ENCODE assay signal across 9 cellular contexts in the genomic region with DNA sequence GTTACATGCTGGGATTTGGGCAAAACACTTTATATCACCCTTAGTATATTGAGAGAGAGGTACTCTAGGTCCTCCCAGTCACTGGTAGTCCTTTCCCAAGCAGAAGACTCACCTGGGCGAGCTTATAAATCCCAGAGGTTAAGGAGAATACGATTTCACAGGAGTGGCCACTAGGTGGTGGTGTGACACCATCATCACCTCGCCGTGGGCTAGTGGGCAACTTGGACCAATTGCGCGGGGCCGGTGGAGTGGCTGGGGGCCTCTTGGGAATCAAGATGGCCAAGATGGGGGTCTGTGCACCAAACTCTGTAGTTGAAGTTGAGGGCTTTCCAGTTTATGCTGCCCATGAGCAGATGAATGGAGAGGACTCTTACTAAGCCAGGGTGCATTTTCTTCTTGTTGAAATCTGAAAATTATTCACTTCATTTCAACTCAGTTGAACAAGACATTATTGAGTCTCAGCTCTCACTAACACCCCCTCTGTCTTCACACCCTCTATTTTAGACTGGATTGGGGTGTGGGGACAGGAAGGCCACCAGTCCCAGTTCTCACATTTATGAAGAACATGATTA. TPM values are rescaled to one million over a fixed set of nuclear protein-coding genes. Genes with fewer than 3 reads are reported as not detected.
DNase-seq lines count a peak whose midpoint lies in the region; ATAC-seq and TF ChIP-seq lines count a peak whose summit lies in the region.
"Had no signal": no experiment of that assay in that cellular context is flagged by ENCODE, and none has a peak within 500 bp of the region (broad histone marks: within the 10 kb centered on the region; RNA-seq: fewer than 3 reads in every experiment).

No MANE protein-coding gene starts in this region.

- no peak overlapping the region for H3K23ac ChIP-seq in IMR-90 (ENCODE audit: low read depth, low read length)

- H4K5ac ChIP-seq in IMR-90 (ENCODE audit: low read depth, low read length) = no peak overlapping the region

- no peak overlapping the region for H3K27ac ChIP-seq in IMR-90 (ENCODE audit: insufficient read depth, low read length)

- no peak overlapping the region for H4K91ac ChIP-seq in IMR-90 (ENCODE audit: insufficient read depth, low read depth, low read length)

- POLR2A ChIA-PET in IMR-90 (lab: Charles Lee; ENCODE audit: unreplicated experiment) = no interaction called here

- H3K56ac ChIP-seq in IMR-90 (ENCODE audit: extremely low read depth, insufficient read depth, low read length) = no peak overlapping the region

- no peak overlapping the region for H3K18ac ChIP-seq in IMR-90 (ENCODE audit: low read depth, low read length)

- no peaks in the 10 kb centered on the region for H3K79me1 ChIP-seq in IMR-90 (ENCODE audit: low read depth in 1 of 2, low read length in 2 of 2)

- dilution Hi-C loops in IMR-90 (cut with HindIII; ENCODE audit: low sequenced_read_pairs, unreplicated experiment) = no loop called here

- peak overlapping the region; percentile 8 for H2AFZ ChIP-seq in IMR-90 (replicated peaks; ENCODE audit: low read length, poor library complexity)

- intact Hi-C loops in IMR-90 (cut with micrococcal nuclease) = loop anchor here (1.0 to 2.0 kb wide), 2 partner anchors 1061 to 1111 kb away; no protein-coding TSS in a partner anchor
- intact Hi-C loops in activated CD4-positive, alpha-beta T cell treated with anti-CD3 and anti-CD28 coated beads, Interleukin-2, amount 10 ng/mL, durations not matched to agents 24 days and 14 days (cut with micrococcal nuclease) = loop anchor here (5.0 to 10.0 kb wide), 2 partner anchors 269 to 766 kb away; no protein-coding TSS in a partner anchor

- H3K14ac ChIP-seq in IMR-90 (replicated peaks; ENCODE audit: low read depth, low read length) = no peak overlapping the region

- H3K9ac ChIP-seq in IMR-90 (ENCODE audit: low read depth, low read length) = no peak overlapping the region

- no peaks in the 10 kb centered on the region for H3K27me3 Mint-ChIP-seq in activated CD4-positive, alpha-beta T cell treated with anti-CD3 and anti-CD28 coated beads, Interleukin-2, amount 10 ng/mL, durations not matched to agents 24 days and 14 days
- H3K27me3 Mint-ChIP-seq in osteocyte (ENCODE audit: unreplicated experiment) = no peaks in the 10 kb centered on the region

- H4K20me1 ChIP-seq in IMR-90 (ENCODE audit: insufficient read depth, low read length) = no peaks in the 10 kb centered on the region

- no peaks in the 10 kb centered on the region for H3K36me3 ChIP-seq in IMR-90 (ENCODE audit: control insufficient read depth, insufficient read depth, low read length)

- ATAC-seq in IMR-90 (ENCODE audit: low read depth) = peak; percentile 59
- ATAC-seq in GM21447 (IDR thresholded peaks at IDR 0.05; ENCODE audit: unreplicated experiment) = no peak

- in situ Hi-C loops in IMR-90 (cut with MboI; ENCODE audit: low sequenced_read_pairs) = loop anchor here (10.0 kb wide), 1 partner anchor 1109 kb away; no protein-coding TSS in a partner anchor

- no peak overlapping the region for H2AK9ac ChIP-seq in IMR-90 (replicated peaks; ENCODE audit: low read depth, low read length, poor library complexity)

- no peak overlapping the region for H3K4me2 ChIP-seq in IMR-90 (ENCODE audit: low read depth, low read length)

- H3K9me3 Mint-ChIP-seq in activated CD4-positive, alpha-beta T cell treated with anti-CD3 and anti-CD28 coated beads, Interleukin-2, amount 10 ng/mL, durations not matched to agents 24 days and 14 days = no peaks in the 10 kb centered on the region
- no peaks in the 10 kb centered on the region for H3K9me3 Mint-ChIP-seq in osteocyte (ENCODE audit: unreplicated experiment)
- H3K9me3 Mint-ChIP-seq: activated naive CD4-positive, alpha-beta T cell treated with anti-CD3 and anti-CD28 coated beads, Interleukin-2, amount 50 U/mL, for 24 hours had no signal

- H4K8ac ChIP-seq in IMR-90 (ENCODE audit: low read depth in 2 of 2, low read length in 2 of 2) = no peak overlapping the region

- H2AK5ac ChIP-seq in IMR-90 (ENCODE audit: low read depth, low read length) = no peak overlapping the region

- H3K4me1 Mint-ChIP-seq in activated CD4-positive, alpha-beta T cell treated with anti-CD3 and anti-CD28 coated beads, Interleukin-2, amount 10 ng/mL, durations not matched to agents 24 days and 14 days = no peaks in the 10 kb centered on the region
- H3K4me1 Mint-ChIP-seq in osteocyte (ENCODE audit: unreplicated experiment) = no peaks in the 10 kb centered on the region
- H3K4me1 Mint-ChIP-seq: activated naive CD4-positive, alpha-beta T cell treated with anti-CD3 and anti-CD28 coated beads, Interleukin-2, amount 50 U/mL, for 24 hours had no signal

- H3K4me3 Mint-ChIP-seq in activated CD4-positive, alpha-beta T cell treated with anti-CD3 and anti-CD28 coated beads, Interleukin-2, amount 10 ng/mL, durations not matched to agents 24 days and 14 days = no peak overlapping the region
- H3K4me3 Mint-ChIP-seq in osteocyte (ENCODE audit: unreplicated experiment) = no peak overlapping the region
- H3K4me3 Mint-ChIP-seq: activated naive CD4-positive, alpha-beta T cell treated with anti-CD3 and anti-CD28 coated beads, Interleukin-2, amount 50 U/mL, for 24 hours had no signal

- H2BK120ac ChIP-seq in IMR-90 (ENCODE audit: low read depth, low read length) = no peak overlapping the region

- H2BK15ac ChIP-seq in IMR-90 (ENCODE audit: low read depth, low read length) = no peak overlapping the region

- TF ChIP-seq RAD21 in IMR-90 (IDR thresholded peaks at IDR 0.05; ENCODE audit: low read length) = peak; percentile 53

- H3K9me1 ChIP-seq in IMR-90 (ENCODE audit: insufficient read depth, low read length) = no peaks in the 10 kb centered on the region

- no TSS peak for BruUV-seq in IMR-90 (replicated peaks; lab: Mats Ljungman, UMichigan)

- H3K27ac Mint-ChIP-seq in activated CD4-positive, alpha-beta T cell treated with anti-CD3 and anti-CD28 coated beads, Interleukin-2, amount 10 ng/mL, durations not matched to agents 24 days and 14 days = no peak overlapping the region
- no peak overlapping the region for H3K27ac Mint-ChIP-seq in osteocyte (ENCODE audit: unreplicated experiment)
- H3K27ac Mint-ChIP-seq: activated naive CD4-positive, alpha-beta T cell treated with anti-CD3 and anti-CD28 coated beads, Interleukin-2, amount 50 U/mL, for 24 hours had no signal

- DNase-seq in NCI-H2196 (lab: John Stamatoyannopoulos, UW; ENCODE audit: unreplicated experiment) (peak; percentile 3), NCI-H2196 treated with DMSO at 0.1 percent for 48 hours (lab: John Stamatoyannopoulos, UW; ENCODE audit: unreplicated experiment) (no peak), IMR-90 (peak; percentile 17), fibroblast of the aortic adventitia (ENCODE audit: low read depth) (peak; percentile 27), osteocyte (ENCODE audit: extremely low spot score, unreplicated experiment) (peak; percentile 85), KG1 (lab: John Stamatoyannopoulos, UW) (no peak)
- peak; percentile 64 for DNase-seq in activated CD4-positive, alpha-beta T cell treated with anti-CD3 and anti-CD28 coated beads, Interleukin-2, amount 10 ng/mL, durations not matched to agents 24 days and 14 days

- no peaks in the 10 kb centered on the region for H3K4me1 ChIP-seq in IMR-90 (ENCODE audit: control insufficient read depth, insufficient read depth, low read length)

- H3K4me3 ChIP-seq in IMR-90 (ENCODE audit: insufficient read depth, low read depth, low read length) = no peak overlapping the region
- H3K4me3 ChIP-seq in fibroblast of the aortic adventitia (ENCODE audit: low read depth, low read length) = no peak overlapping the region

- no peak overlapping the region for H3K4ac ChIP-seq in IMR-90 (ENCODE audit: low read depth, low read length)

- no peak overlapping the region for H2BK5ac ChIP-seq in IMR-90 (ENCODE audit: low read depth, low read length, poor library complexity, severe bottlenecking)

- TF ChIP-seq CTCF in IMR-90 (conservative IDR thresholded peaks at IDR 0.05; ENCODE audit: low read depth, low read length) (peak; percentile 48), fibroblast of the aortic adventitia (IDR thresholded peaks at IDR 0.05; ENCODE audit: insufficient read depth, low read length) (peak; percentile 58), osteocyte (IDR thresholded peaks at IDR 0.05) (peak; percentile 83)

- H3K36me3 Mint-ChIP-seq in activated CD4-positive, alpha-beta T cell treated with anti-CD3 and anti-CD28 coated beads, Interleukin-2, amount 10 ng/mL, durations not matched to agents 24 days and 14 days (ENCODE audit: low read depth) = no peaks in the 10 kb centered on the region
- H3K36me3 Mint-ChIP-seq in osteocyte (ENCODE audit: unreplicated experiment) = no peaks in the 10 kb centered on the region
- H3K36me3 Mint-ChIP-seq: activated naive CD4-positive, alpha-beta T cell treated with anti-CD3 and anti-CD28 coated beads, Interleukin-2, amount 50 U/mL, for 24 hours had no signal

- CTCF ChIA-PET in IMR-90 (lab: Yijun Ruan, JAX) = interaction anchor here (0.6 to 1.1 kb wide), 3 partner anchors 39 to 1110 kb away, joined by 3 read pairs; no protein-coding TSS in a partner anchor

- H3K27me3 ChIP-seq in IMR-90 (ENCODE audit: control insufficient read depth, insufficient read depth, low read length) = no peaks in the 10 kb centered on the region

- TF ChIP-seq POLR2A in IMR-90 (IDR thresholded peaks at IDR 0.05; ENCODE audit: low read depth, low read length) = no peak

- no peaks in the 10 kb centered on the region for H3K9me3 ChIP-seq in IMR-90 (ENCODE audit: control insufficient read depth, insufficient read depth, low read length)

- no peak overlapping the region for H2BK20ac ChIP-seq in IMR-90 (ENCODE audit: low read depth, low read length)

- WGBS in IMR-90 (ENCODE audit: extremely low coverage in 2 of 2, insufficient read length in 1 of 2), 2 experiments = no CpG with 5 or more reads among the region's 7 CpGs

TF ChIP-seq in IMR-90, 13 proteins besides CTCF, POLR2A, EP300 and RAD21 (continues in another document):
- TF ChIP-seq NFE2L2 (IDR thresholded peaks at IDR 0.05; ENCODE audit: low read depth, low read length) (no peak), RCOR1 (IDR thresholded peaks at IDR 0.05; ENCODE audit: insufficient replicate concordance, low read length) (no peak), CHD1 (IDR thresholded peaks at IDR 0.05; ENCODE audit: low read depth, low read length) (no peak), CEBPB (IDR thresholded peaks at IDR 0.05; ENCODE audit: low read depth, low read length) (no peak), SMC3 (IDR thresholded peaks at IDR 0.05; ENCODE audit: low read depth, low read length) (no peak; the same call in 1 of the 2 replicates), RFX5 (IDR thresholded peaks at IDR 0.05; ENCODE audit: low read depth, low read length) (no peak)

RNA-seq across cellular contexts. Expression of gene PIRT, which starts 38.2 kb away (rescaled TPM):
- not detected in 2 replicates for total RNA-seq in IMR-90 (2012; rRNA removed)
- polyA plus RNA-seq in IMR-90 (2012; rRNA removed) = not detected in 2 replicates
- not detected in 2 replicates for polyA plus RNA-seq in IMR-90 (2012; cell fraction: cytosol; rRNA removed)
- polyA plus RNA-seq in IMR-90 (2012; cell fraction: nucleus; rRNA removed; ENCODE audit: low replicate concordance) = not detected in 2 replicates
- total RNA-seq in activated CD4-positive, alpha-beta T cell treated with anti-CD3 and anti-CD28 coated beads, Interleukin-2, amount 10 ng/mL, durations not matched to agents 24 days and 14 days = not detected in 2 replicates
- total RNA-seq in fibroblast of the aortic adventitia (ENCODE audit: low replicate concordance) = not detected in 2 replicates
- not detected in 2 replicates for total RNA-seq in osteocyte

Comparison
In these comparisons a context has a peak if more than half of its experiments do, and no peak if none do; other contexts are left out.
1. DNase-seq: peak in NCI-H2196 (single experiment), IMR-90 (single experiment), activated CD4-positive, alpha-beta T cell treated with anti-CD3 and anti-CD28 coated beads, Interleukin-2, amount 10 ng/mL, durations not matched to agents 24 days and 14 days (single experiment), fibroblast of the aortic adventitia (single experiment) and osteocyte (single experiment); none in NCI-H2196 treated with DMSO at 0.1 percent for 48 hours (single experiment) and KG1 (single experiment).
2. Peak in every context shown above with its lines, with median percentiles within 50 percentile points of each other: CTCF ChIP-seq.